In genomic region chr20:57627972-57628650, GRCh38 we compare ENCODE assay signal across 8 cellular contexts. TPM values are rescaled to one million over a fixed set of nuclear protein-coding genes. Genes with fewer than 3 reads are reported as not detected.
DNase-seq lines count a peak whose midpoint lies in the region; ATAC-seq and TF ChIP-seq lines count a peak whose summit lies in the region.

No MANE protein-coding gene starts in this region.

- peak; percentile 65 for ATAC-seq in HG03354 (IDR thresholded peaks at IDR 0.05; ENCODE audit: poor library complexity, severe bottlenecking, unreplicated experiment)
- ATAC-seq in effector memory CD8-positive, alpha-beta T cell (replicated peaks), result peak; percentile 84
- no peak for ATAC-seq in GM18873 (IDR thresholded peaks at IDR 0.05; ENCODE audit: low FRiP score, unreplicated experiment)

- peak overlapping the region; percentile 92 for H3K27ac Mint-ChIP-seq in activated CD4-positive, alpha-beta T cell treated with anti-CD3 and anti-CD28 coated beads, Interleukin-2, amount 10 ng/mL, durations not matched to agents 24 days and 14 days
- H3K27ac Mint-ChIP-seq in effector memory CD8-positive, alpha-beta T cell, result peak overlapping the region; percentile 94 to 98
- H3K27ac Mint-ChIP-seq in nephron, result peak overlapping the region; percentile 92 to 98 (median 96)

- intact Hi-C loops in activated CD4-positive, alpha-beta T cell treated with anti-CD3 and anti-CD28 coated beads, Interleukin-2, amount 10 ng/mL, durations not matched to agents 24 days and 14 days (cut with micrococcal nuclease), result loop anchor here (1.0 kb wide), 1 partner anchor 9 kb away; no protein-coding TSS in a partner anchor

- peak; percentile 80 for DNase-seq in activated CD4-positive, alpha-beta T cell treated with anti-CD3 and anti-CD28 coated beads, Interleukin-2, amount 10 ng/mL, durations not matched to agents 24 days and 14 days
- DNase-seq in effector memory CD8-positive, alpha-beta T cell, result peak; percentile 54 to 67 (median 63)
- DNase-seq in DMS 273 treated with DMSO at 0.1 percent for 48 hours (lab: John Stamatoyannopoulos, UW) (no peak), dedifferentiated amniotic fluid mesenchymal stem cell (ENCODE audit: extremely low spot score) (no peak), NCI-H345 (lab: John Stamatoyannopoulos, UW) (no peak)

- peaks cover 13% of the 10 kb centered on the region for H3K36me3 Mint-ChIP-seq in activated CD4-positive, alpha-beta T cell treated with anti-CD3 and anti-CD28 coated beads, Interleukin-2, amount 10 ng/mL, durations not matched to agents 24 days and 14 days (ENCODE audit: low read depth)
- H3K36me3 Mint-ChIP-seq in effector memory CD8-positive, alpha-beta T cell (ENCODE audit: insufficient read depth), result peaks cover 4% of the 10 kb centered on the region
- H3K36me3 Mint-ChIP-seq in nephron (ENCODE audit: low read depth), result no peaks in the 10 kb centered on the region

- peaks cover 35% of the 10 kb centered on the region for H3K4me1 Mint-ChIP-seq in activated CD4-positive, alpha-beta T cell treated with anti-CD3 and anti-CD28 coated beads, Interleukin-2, amount 10 ng/mL, durations not matched to agents 24 days and 14 days
- H3K4me1 Mint-ChIP-seq in effector memory CD8-positive, alpha-beta T cell (ENCODE audit: low read depth in 2 of 2), result peaks cover 34 to 44% of the 10 kb centered on the region in 2 donors
- peaks cover 6% of the 10 kb centered on the region for H3K4me1 Mint-ChIP-seq in nephron

- H3K9me3 Mint-ChIP-seq in activated CD4-positive, alpha-beta T cell treated with anti-CD3 and anti-CD28 coated beads, Interleukin-2, amount 10 ng/mL, durations not matched to agents 24 days and 14 days, result peaks cover 24% of the 10 kb centered on the region
- no peaks in the 10 kb centered on the region for H3K9me3 Mint-ChIP-seq in effector memory CD8-positive, alpha-beta T cell
- peaks cover 6% of the 10 kb centered on the region for H3K9me3 Mint-ChIP-seq in nephron

- no peak for TF ChIP-seq CTCF in nephron (IDR thresholded peaks at IDR 0.05; ENCODE audit: unreplicated experiment in 3 of 3)

- peaks cover 39% of the 10 kb centered on the region for H3K27me3 Mint-ChIP-seq in activated CD4-positive, alpha-beta T cell treated with anti-CD3 and anti-CD28 coated beads, Interleukin-2, amount 10 ng/mL, durations not matched to agents 24 days and 14 days
- H3K27me3 Mint-ChIP-seq in effector memory CD8-positive, alpha-beta T cell, result peaks cover 0 to 9% of the 10 kb centered on the region in 2 donors
- H3K27me3 Mint-ChIP-seq in nephron (ENCODE audit: low read depth), result peaks cover 3% of the 10 kb centered on the region

- peak overlapping the region; percentile 67 for H3K4me3 Mint-ChIP-seq in activated CD4-positive, alpha-beta T cell treated with anti-CD3 and anti-CD28 coated beads, Interleukin-2, amount 10 ng/mL, durations not matched to agents 24 days and 14 days
- peak overlapping the region; percentile 73 to 74 for H3K4me3 Mint-ChIP-seq in effector memory CD8-positive, alpha-beta T cell
- H3K4me3 Mint-ChIP-seq in nephron, result no peak overlapping the region

RNA-seq across cellular contexts. Expression of gene ZBP1, which starts 7.9 kb away (rescaled TPM):
- total RNA-seq in activated CD4-positive, alpha-beta T cell treated with anti-CD3 and anti-CD28 coated beads, Interleukin-2, amount 10 ng/mL, durations not matched to agents 24 days and 14 days, result 0.51 and 0.62 TPM in 2 replicates

Comparison
In these comparisons a context has a peak if more than half of its experiments do, and no peak if none do; other contexts are left out.
1. DNase-seq: peak in activated CD4-positive, alpha-beta T cell treated with anti-CD3 and anti-CD28 coated beads, Interleukin-2, amount 10 ng/mL, durations not matched to agents 24 days and 14 days (single experiment) and effector memory CD8-positive, alpha-beta T cell (3 of 3); none in DMS 273 treated with DMSO at 0.1 percent for 48 hours (single experiment), dedifferentiated amniotic fluid mesenchymal stem cell (single experiment) and NCI-H345 (single experiment).
2. H3K4me3 Mint-ChIP-seq: peak in activated CD4-positive, alpha-beta T cell treated with anti-CD3 and anti-CD28 coated beads, Interleukin-2, amount 10 ng/mL, durations not matched to agents 24 days and 14 days (single experiment) and effector memory CD8-positive, alpha-beta T cell (2 of 2); none in nephron (0 of 3).
3. Peak in every context shown above with its lines, with median percentiles within 50 percentile points of each other: H3K27ac Mint-ChIP-seq.